1 cellular context compared by ENCODE assay signal in genomic region chr19:3762501-3763459, GRCh38.
TF ChIP-seq lines count a peak whose summit lies in the region.

Gene MRPL54 (plus strand): TSS chr19:3762682. CDS start chr19:3762701, 19 bp downstream.

TF ChIP-seq in HepG2, 621 proteins besides CTCF, POLR2A, EP300 and RAD21 (continued from another document and continues in another):
- no peak for TF ChIP-seq AHDC1 (CRISPR knock-in tag; IDR thresholded peaks at IDR 0.05; ENCODE audit: borderline replicate concordance)
- TF ChIP-seq ZNF138 (CRISPR knock-in tag; IDR thresholded peaks at IDR 0.05; ENCODE audit: low read depth) = 0 out of 2 replicates have a peak, but pooled peaks have one; percentile 75
- no peak for TF ChIP-seq TMF1 (CRISPR knock-in tag; IDR thresholded peaks at IDR 0.05; ENCODE audit: low read depth)
- TF ChIP-seq PPARG (CRISPR knock-in tag; conservative IDR thresholded peaks at IDR 0.05) = no peak
- no peak for TF ChIP-seq AKNA (CRISPR knock-in tag; IDR thresholded peaks at IDR 0.05; ENCODE audit: borderline replicate concordance)
- TF ChIP-seq POGK (CRISPR knock-in tag; conservative IDR thresholded peaks at IDR 0.05) = no peak
- 0 out of 2 replicates have a peak, but pooled peaks have one; percentile 57 for TF ChIP-seq ZMAT3 (CRISPR knock-in tag; conservative IDR thresholded peaks at IDR 0.05)
- no peak for TF ChIP-seq ADNP (CRISPR knock-in tag; IDR thresholded peaks at IDR 0.05)
- no peak for TF ChIP-seq ZNF34 (CRISPR knock-in tag; IDR thresholded peaks at IDR 0.05; ENCODE audit: borderline replicate concordance)
- no peak for TF ChIP-seq ZFP82 (CRISPR knock-in tag; IDR thresholded peaks at IDR 0.05; ENCODE audit: borderline replicate concordance)
- TF ChIP-seq NFIB (CRISPR knock-in tag; IDR thresholded peaks at IDR 0.05; ENCODE audit: borderline replicate concordance) = no peak
- no peak for TF ChIP-seq ZNF543 (CRISPR knock-in tag; IDR thresholded peaks at IDR 0.05)
- TF ChIP-seq HOXD1 (CRISPR knock-in tag; IDR thresholded peaks at IDR 0.05) = no peak
- TF ChIP-seq MAFK (conservative IDR thresholded peaks at IDR 0.05 in 1 of 2, IDR thresholded peaks at IDR 0.05 in 1 of 2; ENCODE audit: low read length in 2 of 2) = 0 out of 4 replicates have a peak, but pooled peaks of 1 of the 2 experiments have one; percentile 0
- no peak for TF ChIP-seq ZBTB26 (CRISPR knock-in tag; IDR thresholded peaks at IDR 0.05; ENCODE audit: borderline replicate concordance)
- TF ChIP-seq NRL (CRISPR knock-in tag; IDR thresholded peaks at IDR 0.05; ENCODE audit: borderline replicate concordance) = no peak; the same call in 1 of the 2 replicates
- TF ChIP-seq ZGPAT (CRISPR knock-in tag; IDR thresholded peaks at IDR 0.05) = peak; percentile 66; the same call in 1 of the 2 replicates
- no peak for TF ChIP-seq HNF4G (IDR thresholded peaks at IDR 0.05; ENCODE audit: borderline replicate concordance, low read depth, low read length)
- TF ChIP-seq HNF4G (CRISPR knock-in tag; IDR thresholded peaks at IDR 0.05; ENCODE audit: borderline replicate concordance, low read depth) = no peak; the same call in 1 of the 2 replicates
- TF ChIP-seq ZNF407 (CRISPR knock-in tag; IDR thresholded peaks at IDR 0.05; ENCODE audit: not compliant biosample characterization) = peak; percentile 76
- TF ChIP-seq GABPA (IDR thresholded peaks at IDR 0.05; ENCODE audit: low read depth, low read length) = peak; percentile 79
- peak; percentile 94 for TF ChIP-seq GABPA (CRISPR knock-in tag; IDR thresholded peaks at IDR 0.05; ENCODE audit: low read depth)
- no peak for TF ChIP-seq MLXIP (CRISPR knock-in tag; IDR thresholded peaks at IDR 0.05; ENCODE audit: borderline replicate concordance)
